In genomic region chr3:25441234-25441856, GRCh38 we compare ENCODE assay signal across 10 cellular contexts. TPM values are rescaled to one million over a fixed set of nuclear protein-coding genes. Genes with fewer than 3 reads are reported as not detected.
DNase-seq lines count a peak whose midpoint lies in the region; ATAC-seq and TF ChIP-seq lines count a peak whose summit lies in the region.
"Had no signal": no experiment of that assay in that cellular context is flagged by ENCODE, and none has a peak within 500 bp of the region (broad histone marks: within the 10 kb centered on the region; RNA-seq: fewer than 3 reads in every experiment).

No MANE protein-coding gene starts in this region.

- WGBS in body of pancreas, 2 donors, result 86% methylated on average over 17 of the region's 17 CpGs

- ATAC-seq in body of pancreas, result no peak
- no peak for ATAC-seq in GM18907 (IDR thresholded peaks at IDR 0.05; ENCODE audit: unreplicated experiment)
- ATAC-seq: stimulated activated effector memory CD8-positive, alpha-beta T cell treated with anti-CD3 and anti-CD28 coated beads, Interleukin-12 subunit alpha, Interleukin-12 subunit beta, amount 100 ng/mL, for 72 hours had no signal

- H3K9me3 ChIP-seq in body of pancreas, result no peaks in the 10 kb centered on the region
- no peaks in the 10 kb centered on the region for H3K9me3 ChIP-seq in neutrophil

- H3K27ac ChIP-seq in body of pancreas (no peak overlapping the region), neutrophil (no peak overlapping the region)

- H3K4me3 ChIP-seq in body of pancreas, result no peak overlapping the region
- H3K4me3 ChIP-seq in neutrophil (ENCODE audit: low read depth in 1 of 2, low read length in 1 of 2), result no peak overlapping the region

- TF ChIP-seq CTCF in body of pancreas (IDR thresholded peaks at IDR 0.05), result peak in 5 of 7 experiments; percentile 30 to 38 (median 33)
- TF ChIP-seq CTCF in neutrophil (IDR thresholded peaks at IDR 0.05), result peak; percentile 41

- H3K4me1 ChIP-seq in body of pancreas (peaks cover 7% of the 10 kb centered on the region), neutrophil (ENCODE audit: control insufficient read depth in 1 of 2, insufficient read depth in 1 of 2, low read depth in 1 of 2, low read length in 1 of 2) (no peaks in the 10 kb centered on the region)

- H3K27me3 ChIP-seq in body of pancreas (no peaks in the 10 kb centered on the region), neutrophil (no peaks in the 10 kb centered on the region)

- intact Hi-C loops in body of pancreas (cut with DNase I), result no loop called here

- DNase-seq in D341Med (ENCODE audit: low spot score) (peak; percentile 53), Kasumi-1 (lab: John Stamatoyannopoulos, UW) (peak; percentile 45 to 49), body of pancreas (no peak), mucosa of gallbladder (ENCODE audit: low spot score) (no peak), NCI-H510A treated with DMSO at 0.1 percent for 48 hours (lab: John Stamatoyannopoulos, UW) (no peak), NCI-H345 treated with DMSO at 0.1 percent for 48 hours (lab: John Stamatoyannopoulos, UW; ENCODE audit: unreplicated experiment) (no peak)
- DNase-seq: NCI-H1436 had no signal

- no peaks in the 10 kb centered on the region for H3K36me3 ChIP-seq in body of pancreas (replicated peaks in 1 of 2; ENCODE audit: insufficient read depth in 1 of 2, low read depth in 2 of 2)
- no peaks in the 10 kb centered on the region for H3K36me3 ChIP-seq in neutrophil

- TF ChIP-seq POLR2A in body of pancreas (IDR thresholded peaks at IDR 0.05), result no peak

RNA-seq across cellular contexts. Expression of gene RARB, which starts 13.3 kb away (rescaled TPM):
- 1 to 10 TPM; 1.8 to 3.0 TPM for total RNA-seq in body of pancreas
- total RNA-seq in mucosa of gallbladder, result 12.9 TPM

Comparison
In these comparisons a context has a peak if more than half of its experiments do, and no peak if none do; other contexts are left out.
1. DNase-seq: peak in D341Med (single experiment) and Kasumi-1 (2 of 2); none in body of pancreas (0 of 4), mucosa of gallbladder (single experiment), NCI-H510A treated with DMSO at 0.1 percent for 48 hours (single experiment) and NCI-H345 treated with DMSO at 0.1 percent for 48 hours (single experiment).